Comparison of ENCODE assay signal across 1 cellular context in genomic region chr17:57289613-57290012, GRCh38.
TF ChIP-seq lines count a peak whose summit lies in the region.

No MANE protein-coding gene starts in this region.

TF ChIP-seq in GM23338, 12 proteins besides CTCF, POLR2A, EP300 and RAD21 (continued from another document):
- TF ChIP-seq ZNF462 (CRISPR knock-in tag; IDR thresholded peaks at IDR 0.05) (no peak), ETS1 (IDR thresholded peaks at IDR 0.05) (no peak), EZH2phosphoT487 (IDR thresholded peaks at IDR 0.05; ENCODE audit: unreplicated experiment) (no peak), NANOG (IDR thresholded peaks at IDR 0.05; ENCODE audit: borderline replicate concordance) (no peak), ZNF114 (CRISPR knock-in tag; IDR thresholded peaks at IDR 0.05) (no peak)
